Comparison of ENCODE assay signal across 7 cellular contexts in genomic region chr2:176088048-176088936, GRCh38. TPM values are rescaled to one million over a fixed set of nuclear protein-coding genes. Genes with fewer than 3 reads are reported as not detected.
DNase-seq lines count a peak whose midpoint lies in the region; ATAC-seq and TF ChIP-seq lines count a peak whose summit lies in the region.

No MANE protein-coding gene starts in this region.

- H3K27me3 ChIP-seq in lung (ENCODE audit: control insufficient read depth, insufficient read depth): peaks cover 2% of the 10 kb centered on the region
- peaks cover 90% of the 10 kb centered on the region for H3K27me3 ChIP-seq in thymus (ENCODE audit: control insufficient read depth, insufficient read depth)

- 3 to 6% methylated on average over 47 to 49 of the region's 49 CpGs for WGBS in lung, 2 donors
- 4% methylated on average over 49 of the region's 49 CpGs for WGBS in thymus

- H3K27me3 Mint-ChIP-seq in dendritic cell treated with granulocyte-macrophage colony-stimulating factor and Interleukin-4, amounts not matched to agents 40 ng/mL and 50 ng/mL, for 4 days: peaks cover 95% of the 10 kb centered on the region

- H3K36me3 ChIP-seq in lung (ENCODE audit: control insufficient read depth in 2 of 2, insufficient read depth in 2 of 2, low read length in 2 of 2) (no peaks in the 10 kb centered on the region), thymus (ENCODE audit: control insufficient read depth, insufficient read depth) (no peaks in the 10 kb centered on the region)

- H3K27ac ChIP-seq in lung (ENCODE audit: low read depth in 1 of 2, low read length in 1 of 2) (no peak overlapping the region), thymus (ENCODE audit: low read depth) (no peak overlapping the region)

- no peak overlapping the region for H3K27ac Mint-ChIP-seq in dendritic cell treated with granulocyte-macrophage colony-stimulating factor and Interleukin-4, amounts not matched to agents 40 ng/mL and 50 ng/mL, for 4 days

- H3K9me3 Mint-ChIP-seq in dendritic cell treated with granulocyte-macrophage colony-stimulating factor and Interleukin-4, amounts not matched to agents 40 ng/mL and 50 ng/mL, for 4 days: no peaks in the 10 kb centered on the region

- peak; percentile 47 for TF ChIP-seq CTCF in lung (IDR thresholded peaks at IDR 0.05; ENCODE audit: control extremely low read depth, extremely low read depth)

- H3K4me3 Mint-ChIP-seq in dendritic cell treated with granulocyte-macrophage colony-stimulating factor and Interleukin-4, amounts not matched to agents 40 ng/mL and 50 ng/mL, for 4 days: peak overlapping the region; percentile 79

- H3K4me3 ChIP-seq in lung: no peak overlapping the region
- peak overlapping the region; percentile 24 for H3K4me3 ChIP-seq in thymus (ENCODE audit: low read length)

- H3K9me3 ChIP-seq in lung (ENCODE audit: control insufficient read depth in 2 of 2, insufficient read depth in 1 of 2, low read length in 1 of 2): peaks cover 0 to 16% of the 10 kb centered on the region in 2 donors
- peaks cover 4% of the 10 kb centered on the region for H3K9me3 ChIP-seq in thymus (ENCODE audit: control insufficient read depth)

- peak; percentile 48 for ATAC-seq in HG02885 (IDR thresholded peaks at IDR 0.05; ENCODE audit: poor library complexity, unreplicated experiment)
- peak; percentile 69 for ATAC-seq in lung (ENCODE audit: insufficient read depth, low FRiP score)

- H3K36me3 Mint-ChIP-seq in dendritic cell treated with granulocyte-macrophage colony-stimulating factor and Interleukin-4, amounts not matched to agents 40 ng/mL and 50 ng/mL, for 4 days (ENCODE audit: low read depth): no peaks in the 10 kb centered on the region

- DNase-seq in ELF-1 (ENCODE audit: low read depth, low spot score) (peak; percentile 75), OCI-M1 (lab: John Stamatoyannopoulos, UW) (peak; percentile 78), lung (ENCODE audit: low spot score) (no peak), activated gamma-delta T cell treated with Interleukin-2 at 50 U/mL for 16 hours (no peak)

- H3K4me1 ChIP-seq in lung (ENCODE audit: control insufficient read depth in 2 of 2, insufficient read depth in 2 of 2, low read length in 2 of 2) (peaks cover 0 to 14% of the 10 kb centered on the region in 2 donors), thymus (ENCODE audit: control insufficient read depth, insufficient read depth, low read length) (no peaks in the 10 kb centered on the region)

- peaks cover 54% of the 10 kb centered on the region for H3K4me1 Mint-ChIP-seq in dendritic cell treated with granulocyte-macrophage colony-stimulating factor and Interleukin-4, amounts not matched to agents 40 ng/mL and 50 ng/mL, for 4 days (ENCODE audit: low read depth)

- intact Hi-C loops in dendritic cell treated with granulocyte-macrophage colony-stimulating factor and Interleukin-4, amounts not matched to agents 40 ng/mL and 50 ng/mL, for 4 days (cut with micrococcal nuclease): loop anchor here (2.0 kb wide), 1 partner anchor 721 kb away; no protein-coding TSS in a partner anchor

RNA-seq across cellular contexts. Expression of gene HOXD13, which starts 4.2 kb away (rescaled TPM):
- total RNA-seq in lung: not detected
- not detected for polyA plus RNA-seq in lung
- 0.11 TPM for polyA plus RNA-seq in thymus

RNA-seq across cellular contexts. Expression of gene EVX2, which starts 4.5 kb away (rescaled TPM):
- total RNA-seq in lung: not detected
- polyA plus RNA-seq in lung: not detected
- polyA plus RNA-seq in thymus: not detected

RNA-seq across cellular contexts. Expression of gene HOXD12, which starts 11.3 kb away (rescaled TPM):
- total RNA-seq in lung: not detected
- not detected for polyA plus RNA-seq in lung
- not detected for polyA plus RNA-seq in thymus

RNA-seq across cellular contexts. Expression of gene HOXD11, which starts 18.8 kb away (rescaled TPM):
- total RNA-seq in lung: not detected
- not detected for polyA plus RNA-seq in lung
- polyA plus RNA-seq in thymus: 0.09 TPM

RNA-seq across cellular contexts. Expression of gene HOXD10, which starts 28.3 kb away (rescaled TPM):
- total RNA-seq in lung: under 1 TPM in 1 of 2 donors, not detected in 1; 0.54 TPM
- polyA plus RNA-seq in lung (under 1 TPM in 1 of 2 donors, not detected in 1; 0.05 TPM), thymus (0.09 TPM)

Comparison
In these comparisons a context has a peak if more than half of its experiments do, and no peak if none do; other contexts are left out.
1. DNase-seq: peak in ELF-1 (single experiment) and OCI-M1 (single experiment); none in lung (single experiment) and activated gamma-delta T cell treated with Interleukin-2 at 50 U/mL for 16 hours (single experiment).